14 cellular contexts compared by ENCODE assay signal in the genomic region with DNA sequence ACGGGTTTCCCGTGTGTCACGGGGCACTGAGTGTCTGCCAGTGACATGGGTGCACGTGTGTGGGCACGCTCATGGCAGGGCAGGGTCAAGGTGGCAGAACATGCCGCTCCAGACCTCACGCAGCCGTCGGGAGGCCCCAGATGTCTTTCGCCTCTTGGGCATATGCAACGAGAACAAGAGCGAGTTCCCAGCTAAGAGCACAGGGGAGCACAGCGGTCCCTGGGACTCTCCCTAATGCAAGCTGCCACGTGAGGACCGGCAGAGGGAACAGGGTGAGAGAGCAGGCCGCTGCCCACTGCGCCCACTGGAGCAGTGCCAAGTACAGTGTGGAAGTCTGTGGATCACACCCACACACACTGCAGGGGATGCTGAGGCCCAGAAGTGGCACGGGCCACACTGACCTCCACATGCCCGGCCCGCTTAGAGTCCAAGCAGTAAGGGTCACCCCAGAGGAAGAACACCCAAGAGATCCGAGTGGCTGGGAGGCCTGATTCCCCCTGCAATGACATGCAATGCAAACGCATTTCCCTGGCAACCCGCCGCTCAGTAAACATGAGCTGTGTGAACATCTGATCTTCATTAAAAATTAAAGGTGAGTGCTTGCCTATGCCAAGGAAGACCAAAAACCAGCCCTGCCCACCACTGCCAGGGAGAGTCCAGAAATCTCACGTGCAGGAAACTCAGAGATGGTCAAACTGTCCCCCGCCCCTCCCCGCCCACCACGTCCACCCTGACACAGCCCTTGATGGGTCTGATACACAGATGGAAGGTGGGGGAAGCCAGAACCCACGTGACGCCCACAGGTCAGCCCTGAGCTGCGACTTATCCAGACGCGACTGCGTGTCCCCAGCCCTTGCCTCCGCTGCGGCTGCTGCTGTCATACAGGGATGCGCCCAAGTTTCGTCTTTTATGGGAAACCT. TPM values are rescaled to one million over a fixed set of nuclear protein-coding genes. Genes with fewer than 3 reads are reported as not detected.
DNase-seq lines count a peak whose midpoint lies in the region; ATAC-seq, FAIRE-seq and TF ChIP-seq lines count a peak whose summit lies in the region.
"Had no signal": no experiment of that assay in that cellular context is flagged by ENCODE, and none has a peak within 500 bp of the region (broad histone marks: within the 10 kb centered on the region; RNA-seq: fewer than 3 reads in every experiment).

No MANE protein-coding gene starts in this region.

- H3K27ac ChIP-seq in BLaER1: no peak overlapping the region

- H3K9me3 Mint-ChIP-seq in WTC11: no peaks in the 10 kb centered on the region
- H3K9me3 Mint-ChIP-seq in activated CD4-positive, alpha-beta memory T cell treated with anti-CD3 and anti-CD28 coated beads for 36 hours: no peaks in the 10 kb centered on the region
- H3K9me3 Mint-ChIP-seq: T-cell had no signal

- POLR2A ChIA-PET in WTC11 (lab: Charles Lee): interaction anchor here (0.6 kb wide), 1 partner anchor 10 kb away, joined by 5 read pairs; no protein-coding TSS in a partner anchor
- POLR2A ChIA-PET in activated CD4-positive, alpha-beta memory T cell treated with anti-CD3 and anti-CD28 coated beads for 36 hours (lab: Charles Lee): no interaction called here

- peaks cover 95% of the 10 kb centered on the region for H3K4me1 ChIP-seq in BLaER1

- peaks cover 5% of the 10 kb centered on the region; the same call in 1 of the 2 replicates for H3K36me3 Mint-ChIP-seq in WTC11
- H3K36me3 Mint-ChIP-seq in activated CD4-positive, alpha-beta memory T cell treated with anti-CD3 and anti-CD28 coated beads for 36 hours: peaks cover 12% of the 10 kb centered on the region

- CTCF ChIA-PET in WTC11 (lab: Charles Lee): no interaction called here
- CTCF ChIA-PET in activated CD4-positive, alpha-beta memory T cell treated with anti-CD3 and anti-CD28 coated beads for 36 hours (lab: Charles Lee): interaction anchor here (1.2 to 1.3 kb wide), 2 partner anchors 32 to 163 kb away, joined by 3 read pairs; no protein-coding TSS in a partner anchor

- H3K4me3 ChIP-seq in BLaER1: no peak overlapping the region

- peaks cover 88% of the 10 kb centered on the region for H3K36me3 ChIP-seq in BLaER1

- H3K27ac Mint-ChIP-seq in WTC11: peak overlapping the region; percentile 49
- H3K27ac Mint-ChIP-seq in activated CD4-positive, alpha-beta memory T cell treated with anti-CD3 and anti-CD28 coated beads for 36 hours: no peak overlapping the region
- H3K27ac Mint-ChIP-seq: T-cell had no signal

- no peaks in the 10 kb centered on the region for H3K27me3 ChIP-seq in BLaER1

- intact Hi-C loops in activated CD4-positive, alpha-beta memory T cell treated with anti-CD3 and anti-CD28 coated beads for 36 hours (cut with micrococcal nuclease): no loop called here

- peak overlapping the region; percentile 98 for H3K4me2 ChIP-seq in BLaER1

- H3K4me1 Mint-ChIP-seq in WTC11: peaks cover 7% of the 10 kb centered on the region
- H3K4me1 Mint-ChIP-seq in activated CD4-positive, alpha-beta memory T cell treated with anti-CD3 and anti-CD28 coated beads for 36 hours (ENCODE audit: low read depth): peaks cover 38% of the 10 kb centered on the region

- ATAC-seq in WTC11 (no peak), HG02610 (IDR thresholded peaks at IDR 0.05; ENCODE audit: unreplicated experiment) (no peak), GM18520 (IDR thresholded peaks at IDR 0.05; ENCODE audit: unreplicated experiment) (no peak)
- ATAC-seq: T-cell had no signal

- TF ChIP-seq CTCF in WTC11 (IDR thresholded peaks at IDR 0.05): no peak

- no peaks in the 10 kb centered on the region for H3K27me3 Mint-ChIP-seq in WTC11 (ENCODE audit: low read depth)
- no peaks in the 10 kb centered on the region for H3K27me3 Mint-ChIP-seq in activated CD4-positive, alpha-beta memory T cell treated with anti-CD3 and anti-CD28 coated beads for 36 hours
- H3K27me3 Mint-ChIP-seq: CD4-positive, CD25-positive, alpha-beta regulatory T cell; T-cell had no signal

- no peak overlapping the region for H3K4me3 Mint-ChIP-seq in WTC11
- H3K4me3 Mint-ChIP-seq in activated CD4-positive, alpha-beta memory T cell treated with anti-CD3 and anti-CD28 coated beads for 36 hours: no peak overlapping the region
- H3K4me3 Mint-ChIP-seq: CD4-positive, CD25-positive, alpha-beta regulatory T cell; T-cell had no signal

- peaks cover 100% of the 10 kb centered on the region for H4K20me1 ChIP-seq in BLaER1

- peak; percentile 66 for FAIRE-seq in islet of Langerhans (lab: Jason Lieb, UNC)

- H3K9me3 ChIP-seq in BLaER1: no peaks in the 10 kb centered on the region

- no peak overlapping the region for H3K9ac ChIP-seq in BLaER1

- DNase-seq in NCI-H1092 treated with DMSO at 0.1 percent for 48 hours (lab: John Stamatoyannopoulos, UW) (peak; percentile 43), WTC11 (ENCODE audit: low spot score) (no peak), CD1c-positive myeloid dendritic cell (ENCODE audit: extremely low spot score) (no peak)
- no peak for DNase-seq in activated CD4-positive, alpha-beta memory T cell treated with anti-CD3 and anti-CD28 coated beads for 36 hours
- DNase-seq: activated CD4-positive, alpha-beta T cell treated with anti-CD3 and anti-CD28 coated beads, Interleukin-2, amount 50 U/mL, for 4 hours; CD4-positive, CD25-positive, alpha-beta regulatory T cell; effector memory CD4-positive, alpha-beta T cell; NCI-H524 treated with DMSO at 0.1 percent for 48 hours; stimulated activated CD4-positive, alpha-beta T cell treated with anti-CD3 and anti-CD28 coated beads, Interleukin-15, amount 100 ng/mL, for 24 hours; T-cell had no signal

TF ChIP-seq in WTC11, 78 proteins besides CTCF, POLR2A, EP300 and RAD21 (continues in another document):
- no peak for TF ChIP-seq OVOL2 (CRISPR knock-in tag; IDR thresholded peaks at IDR 0.05; ENCODE audit: borderline replicate concordance)
- TF ChIP-seq, protein P1, sequence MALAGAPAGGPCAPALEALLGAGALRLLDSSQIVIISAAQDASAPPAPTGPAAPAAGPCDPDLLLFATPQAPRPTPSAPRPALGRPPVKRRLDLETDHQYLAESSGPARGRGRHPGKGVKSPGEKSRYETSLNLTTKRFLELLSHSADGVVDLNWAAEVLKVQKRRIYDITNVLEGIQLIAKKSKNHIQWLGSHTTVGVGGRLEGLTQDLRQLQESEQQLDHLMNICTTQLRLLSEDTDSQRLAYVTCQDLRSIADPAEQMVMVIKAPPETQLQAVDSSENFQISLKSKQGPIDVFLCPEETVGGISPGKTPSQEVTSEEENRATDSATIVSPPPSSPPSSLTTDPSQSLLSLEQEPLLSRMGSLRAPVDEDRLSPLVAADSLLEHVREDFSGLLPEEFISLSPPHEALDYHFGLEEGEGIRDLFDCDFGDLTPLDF (CRISPR knock-in tag; IDR thresholded peaks at IDR 0.05): no peak
- TF ChIP-seq, protein P2, sequence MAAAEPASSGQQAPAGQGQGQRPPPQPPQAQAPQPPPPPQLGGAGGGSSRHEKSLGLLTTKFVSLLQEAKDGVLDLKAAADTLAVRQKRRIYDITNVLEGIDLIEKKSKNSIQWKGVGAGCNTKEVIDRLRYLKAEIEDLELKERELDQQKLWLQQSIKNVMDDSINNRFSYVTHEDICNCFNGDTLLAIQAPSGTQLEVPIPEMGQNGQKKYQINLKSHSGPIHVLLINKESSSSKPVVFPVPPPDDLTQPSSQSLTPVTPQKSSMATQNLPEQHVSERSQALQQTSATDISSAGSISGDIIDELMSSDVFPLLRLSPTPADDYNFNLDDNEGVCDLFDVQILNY (CRISPR knock-in tag; IDR thresholded peaks at IDR 0.05): no peak
- TF ChIP-seq FOXK1 (CRISPR knock-in tag; IDR thresholded peaks at IDR 0.05): no peak
- TF ChIP-seq, protein P3, sequence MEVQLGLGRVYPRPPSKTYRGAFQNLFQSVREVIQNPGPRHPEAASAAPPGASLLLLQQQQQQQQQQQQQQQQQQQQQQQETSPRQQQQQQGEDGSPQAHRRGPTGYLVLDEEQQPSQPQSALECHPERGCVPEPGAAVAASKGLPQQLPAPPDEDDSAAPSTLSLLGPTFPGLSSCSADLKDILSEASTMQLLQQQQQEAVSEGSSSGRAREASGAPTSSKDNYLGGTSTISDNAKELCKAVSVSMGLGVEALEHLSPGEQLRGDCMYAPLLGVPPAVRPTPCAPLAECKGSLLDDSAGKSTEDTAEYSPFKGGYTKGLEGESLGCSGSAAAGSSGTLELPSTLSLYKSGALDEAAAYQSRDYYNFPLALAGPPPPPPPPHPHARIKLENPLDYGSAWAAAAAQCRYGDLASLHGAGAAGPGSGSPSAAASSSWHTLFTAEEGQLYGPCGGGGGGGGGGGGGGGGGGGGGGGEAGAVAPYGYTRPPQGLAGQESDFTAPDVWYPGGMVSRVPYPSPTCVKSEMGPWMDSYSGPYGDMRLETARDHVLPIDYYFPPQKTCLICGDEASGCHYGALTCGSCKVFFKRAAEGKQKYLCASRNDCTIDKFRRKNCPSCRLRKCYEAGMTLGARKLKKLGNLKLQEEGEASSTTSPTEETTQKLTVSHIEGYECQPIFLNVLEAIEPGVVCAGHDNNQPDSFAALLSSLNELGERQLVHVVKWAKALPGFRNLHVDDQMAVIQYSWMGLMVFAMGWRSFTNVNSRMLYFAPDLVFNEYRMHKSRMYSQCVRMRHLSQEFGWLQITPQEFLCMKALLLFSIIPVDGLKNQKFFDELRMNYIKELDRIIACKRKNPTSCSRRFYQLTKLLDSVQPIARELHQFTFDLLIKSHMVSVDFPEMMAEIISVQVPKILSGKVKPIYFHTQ (CRISPR knock-in tag; IDR thresholded peaks at IDR 0.05): no peak
- no peak for TF ChIP-seq NFATC4 (CRISPR knock-in tag; IDR thresholded peaks at IDR 0.05)
- TF ChIP-seq, protein P4, sequence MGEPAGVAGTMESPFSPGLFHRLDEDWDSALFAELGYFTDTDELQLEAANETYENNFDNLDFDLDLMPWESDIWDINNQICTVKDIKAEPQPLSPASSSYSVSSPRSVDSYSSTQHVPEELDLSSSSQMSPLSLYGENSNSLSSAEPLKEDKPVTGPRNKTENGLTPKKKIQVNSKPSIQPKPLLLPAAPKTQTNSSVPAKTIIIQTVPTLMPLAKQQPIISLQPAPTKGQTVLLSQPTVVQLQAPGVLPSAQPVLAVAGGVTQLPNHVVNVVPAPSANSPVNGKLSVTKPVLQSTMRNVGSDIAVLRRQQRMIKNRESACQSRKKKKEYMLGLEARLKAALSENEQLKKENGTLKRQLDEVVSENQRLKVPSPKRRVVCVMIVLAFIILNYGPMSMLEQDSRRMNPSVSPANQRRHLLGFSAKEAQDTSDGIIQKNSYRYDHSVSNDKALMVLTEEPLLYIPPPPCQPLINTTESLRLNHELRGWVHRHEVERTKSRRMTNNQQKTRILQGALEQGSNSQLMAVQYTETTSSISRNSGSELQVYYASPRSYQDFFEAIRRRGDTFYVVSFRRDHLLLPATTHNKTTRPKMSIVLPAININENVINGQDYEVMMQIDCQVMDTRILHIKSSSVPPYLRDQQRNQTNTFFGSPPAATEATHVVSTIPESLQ (CRISPR knock-in tag; IDR thresholded peaks at IDR 0.05): no peak
- TF ChIP-seq RORB (CRISPR knock-in tag; IDR thresholded peaks at IDR 0.05): no peak
- TF ChIP-seq ZNF396 (CRISPR knock-in tag; IDR thresholded peaks at IDR 0.05; ENCODE audit: borderline replicate concordance): no peak

RNA-seq across cellular contexts. Expression of a gene that starts 11.7 kb away (rescaled TPM):
- total RNA-seq in WTC11 (2021): 45.6 to 50.2 TPM (median 49.7 TPM) in 3 replicates
- total RNA-seq in activated CD4-positive, alpha-beta memory T cell treated with anti-CD3 and anti-CD28 coated beads for 36 hours: 10 to 100 TPM; 54.4 to 55.0 TPM

RNA-seq across cellular contexts. Expression of a gene that starts 36.1 kb away (rescaled TPM):
- 18.1 to 21.0 TPM (median 19.1 TPM) in 3 replicates for total RNA-seq in WTC11 (2021)
- 10 to 100 TPM; 33.2 to 34.9 TPM for total RNA-seq in activated CD4-positive, alpha-beta memory T cell treated with anti-CD3 and anti-CD28 coated beads for 36 hours
